Comparison of ENCODE assay signal across 8 cellular contexts in genomic region chr13:41668130-41668757, GRCh38.
A peak's percentile ranks its signal among the peaks of the same experiment; 100 is the strongest.
DNase-seq lines count a peak whose midpoint lies in the region; ATAC-seq and TF ChIP-seq lines count a peak whose summit lies in the region.

No MANE protein-coding gene starts in this region.

- peak; percentile 81 for ATAC-seq in GM19397 (IDR thresholded peaks at IDR 0.05; ENCODE audit: unreplicated experiment)
- ATAC-seq in HG03565 (IDR thresholded peaks at IDR 0.05; ENCODE audit: unreplicated experiment): peak; percentile 90
- peak; percentile 93 for ATAC-seq in gastroesophageal sphincter
- ATAC-seq in HG03521 (IDR thresholded peaks at IDR 0.05; ENCODE audit: unreplicated experiment): no peak

- no peak overlapping the region for H3K4me3 ChIP-seq in gastroesophageal sphincter

- peaks cover 0 to 38% (median 2%) of the 10 kb centered on the region in 3 donors for H3K4me1 ChIP-seq in gastroesophageal sphincter

- TF ChIP-seq POLR2A in gastroesophageal sphincter (IDR thresholded peaks at IDR 0.05): no peak

- H3K9me3 ChIP-seq in gastroesophageal sphincter: no peaks in the 10 kb centered on the region

- H3K36me3 ChIP-seq in gastroesophageal sphincter: peaks cover 0 to 5% of the 10 kb centered on the region in 2 donors

- TF ChIP-seq EP300 in gastroesophageal sphincter (IDR thresholded peaks at IDR 0.05): no peak

- DNase-seq in DMS53 treated with DMSO at 0.1 percent for 48 hours (lab: John Stamatoyannopoulos, UW; ENCODE audit: unreplicated experiment) (peak; percentile 64), NCI-H524 treated with DMSO at 0.1 percent for 48 hours (lab: John Stamatoyannopoulos, UW) (peak; percentile 75), non-pigmented ciliary epithelial cell (ENCODE audit: low read depth) (peak; percentile 87)
- DNase-seq in activated CD8-positive, alpha-beta memory T cell treated with anti-CD3 and anti-CD28 coated beads, Interleukin-2, amount 50 U/mL, for 4 hours: peak; percentile 18

- H3K27ac ChIP-seq in gastroesophageal sphincter: peak overlapping the region in 2 of 4 donors; percentile 6 to 12

- WGBS in gastroesophageal sphincter (ENCODE audit: low coverage in 1 of 2), 2 donors: 0 to 12% methylated on average over 1 of the region's 1 CpG

- peak; percentile 60 to 95 (median 85) for TF ChIP-seq CTCF in gastroesophageal sphincter (IDR thresholded peaks at IDR 0.05)

- H3K27me3 ChIP-seq in gastroesophageal sphincter: no peaks in the 10 kb centered on the region

Comparison
In these comparisons a context has a peak if more than half of its experiments do, and no peak if none do; other contexts are left out.
1. DNase-seq: peak in every context shown above with its lines; median percentile 87 in non-pigmented ciliary epithelial cell; 75 in NCI-H524 treated with DMSO at 0.1 percent for 48 hours; 64 in DMS53 treated with DMSO at 0.1 percent for 48 hours; 18 in activated CD8-positive, alpha-beta memory T cell treated with anti-CD3 and anti-CD28 coated beads, Interleukin-2, amount 50 U/mL, for 4 hours.